ENCODE assay signal across 14 cellular contexts in genomic region chr1:225842788-225843425, GRCh38. TPM values are rescaled to one million over a fixed set of nuclear protein-coding genes. Genes with fewer than 3 reads are reported as not detected.
A peak's percentile ranks its signal among the peaks of the same experiment; 100 is the strongest.
DNase-seq lines count a peak whose midpoint lies in the region; ATAC-seq and TF ChIP-seq lines count a peak whose summit lies in the region.
"Had no signal": no experiment of that assay in that cellular context is flagged by ENCODE, and none has a peak within 500 bp of the region (broad histone marks: within the 10 kb centered on the region; RNA-seq: fewer than 3 reads in every experiment).

No MANE protein-coding gene starts in this region.

- peak overlapping the region; percentile 36 for H3K27ac Mint-ChIP-seq in Caco-2 (ENCODE audit: unreplicated experiment)
- peak overlapping the region; percentile 35 for H3K27ac Mint-ChIP-seq in central memory CD8-positive, alpha-beta T cell (ENCODE audit: low read depth)
- H3K27ac Mint-ChIP-seq in naive thymus-derived CD8-positive, alpha-beta T cell = peak overlapping the region; percentile 57 to 95 (median 82)

- no peaks in the 10 kb centered on the region for H3K27me3 Mint-ChIP-seq in Caco-2 (ENCODE audit: insufficient read depth, unreplicated experiment)
- no peaks in the 10 kb centered on the region for H3K27me3 Mint-ChIP-seq in central memory CD8-positive, alpha-beta T cell
- H3K27me3 Mint-ChIP-seq in naive thymus-derived CD8-positive, alpha-beta T cell = no peaks in the 10 kb centered on the region
- H3K27me3 Mint-ChIP-seq: dendritic cell treated with granulocyte-macrophage colony-stimulating factor and Interleukin-4, amounts not matched to agents 40 ng/mL and 50 ng/mL, for 4 days had no signal

- H3K9me3 Mint-ChIP-seq in Caco-2 (ENCODE audit: unreplicated experiment) = no peaks in the 10 kb centered on the region
- H3K9me3 Mint-ChIP-seq in central memory CD8-positive, alpha-beta T cell = no peaks in the 10 kb centered on the region
- no peaks in the 10 kb centered on the region for H3K9me3 Mint-ChIP-seq in naive thymus-derived CD8-positive, alpha-beta T cell
- H3K9me3 Mint-ChIP-seq: dendritic cell treated with granulocyte-macrophage colony-stimulating factor and Interleukin-4, amounts not matched to agents 40 ng/mL and 50 ng/mL, for 4 days had no signal

- peaks cover 2% of the 10 kb centered on the region; the same call in 1 of the 2 replicates for H3K36me3 ChIP-seq in Caco-2 (ENCODE audit: control insufficient read depth, insufficient read depth, low read length)

- no peaks in the 10 kb centered on the region for H3K4me1 Mint-ChIP-seq in Caco-2 (ENCODE audit: low read depth, unreplicated experiment)
- H3K4me1 Mint-ChIP-seq in central memory CD8-positive, alpha-beta T cell = peaks cover 29% of the 10 kb centered on the region
- H3K4me1 Mint-ChIP-seq in naive thymus-derived CD8-positive, alpha-beta T cell = peaks cover 28 to 76% (median 56%) of the 10 kb centered on the region in 4 donors

- no peak overlapping the region for H3K4me3 Mint-ChIP-seq in Caco-2 (ENCODE audit: unreplicated experiment)
- no peak overlapping the region for H3K4me3 Mint-ChIP-seq in central memory CD8-positive, alpha-beta T cell
- H3K4me3 Mint-ChIP-seq in naive thymus-derived CD8-positive, alpha-beta T cell = no peak overlapping the region
- H3K4me3 Mint-ChIP-seq: dendritic cell treated with granulocyte-macrophage colony-stimulating factor and Interleukin-4, amounts not matched to agents 40 ng/mL and 50 ng/mL, for 4 days had no signal

- no peak for TF ChIP-seq CTCF in Caco-2 (IDR thresholded peaks at IDR 0.05; ENCODE audit: insufficient read depth in 1 of 2, low read depth in 1 of 2, low read length in 1 of 2, severe bottlenecking in 1 of 2, unreplicated experiment in 1 of 2)

- H3K4me3 ChIP-seq in Caco-2 (ENCODE audit: low read depth, low read length) = no peak overlapping the region
- H3K4me3 ChIP-seq: hepatocyte, Peyer's patch had no signal

- no peaks in the 10 kb centered on the region for H3K27me3 ChIP-seq in Caco-2 (replicated peaks; ENCODE audit: control insufficient read depth, insufficient read depth, low read length)
- H3K27me3 ChIP-seq: hepatocyte, Peyer's patch had no signal

- POLR2A ChIA-PET in Caco-2 (lab: Charles Lee) = no interaction called here
- POLR2A ChIA-PET in naive thymus-derived CD8-positive, alpha-beta T cell (lab: Charles Lee) = interaction anchor here (1.5 to 6.5 kb wide), 4 partner anchors 11 to 69 kb away, joined by 5 to 28 read pairs (median 6); partner anchors contain the start of genes SRP9 and TMEM63A

- CTCF ChIA-PET in Caco-2 (lab: Charles Lee) = interaction anchor here (0.7 kb wide), 1 partner anchor 65 kb away, joined by 3 read pairs; the partner anchor contains the start of gene SRP9

- ATAC-seq in central memory CD8-positive, alpha-beta T cell (replicated peaks; ENCODE audit: extremely low read depth, poor library complexity, severe bottlenecking) = no peak
- no peak for ATAC-seq in naive thymus-derived CD8-positive, alpha-beta T cell
- ATAC-seq in activated CD4-positive, CD25-positive, alpha-beta regulatory T cell treated with anti-CD3 and anti-CD28 coated beads, Interleukin-2, amount 50 U/mL, for 24 hours = no peak
- ATAC-seq in HG03159 (IDR thresholded peaks at IDR 0.05; ENCODE audit: unreplicated experiment) = no peak

- BruUV-seq in Caco-2 (replicated peaks; lab: Mats Ljungman, UMichigan) = no TSS peak

- intact Hi-C loops in Caco-2 (cut with micrococcal nuclease; ENCODE audit: unreplicated experiment) = loop anchor here (10.0 kb wide), 1 partner anchor 288 kb away; no protein-coding TSS in a partner anchor

- DNase-seq in Caco-2 (no peak), HT-29 (ENCODE audit: low spot score) (peak; percentile 20), amniotic stem cell (lab: John Stamatoyannopoulos, UW) (no peak)
- no peak for DNase-seq in central memory CD8-positive, alpha-beta T cell (ENCODE audit: low spot score in 2 of 2)
- peak in 1 of 10 donors; percentile 27 for DNase-seq in naive thymus-derived CD8-positive, alpha-beta T cell
- DNase-seq: activated CD8-positive, alpha-beta memory T cell treated with anti-CD3 and anti-CD28 coated beads, Interleukin-2, amount 50 U/mL, for 48 hours; C1 segment of cervical spinal cord; NCI-H187 treated with DMSO at 0.1 percent for 48 hours; NCI-H526 treated with DMSO at 0.1 percent for 48 hours; Peyer's patch had no signal

- peaks cover 72% of the 10 kb centered on the region for H3K36me3 Mint-ChIP-seq in Caco-2 (ENCODE audit: insufficient read depth, unreplicated experiment)
- peaks cover 15% of the 10 kb centered on the region for H3K36me3 Mint-ChIP-seq in central memory CD8-positive, alpha-beta T cell (ENCODE audit: insufficient read depth)
- peaks cover 0 to 24% (median 0%) of the 10 kb centered on the region in 3 donors for H3K36me3 Mint-ChIP-seq in naive thymus-derived CD8-positive, alpha-beta T cell

- H3K9me3 ChIP-seq in Caco-2 = no peaks in the 10 kb centered on the region
- H3K9me3 ChIP-seq: Peyer's patch had no signal

- H3K4me1 ChIP-seq in Caco-2 = no peaks in the 10 kb centered on the region

RNA-seq across cellular contexts. Expression of gene EPHX1, which starts 33.0 kb away (rescaled TPM):
- total RNA-seq in Caco-2 (2022) = 73.7 and 88.5 TPM in 2 replicates
- 54.2 and 64.2 TPM in 2 replicates for total RNA-seq in HT-29 (2014; rRNA removed; shearing (Covaris generic))
- 1 to 10 TPM; 5.4 to 5.9 TPM for total RNA-seq in naive thymus-derived CD8-positive, alpha-beta T cell
- polyA plus RNA-seq in naive thymus-derived CD8-positive, alpha-beta T cell = 1 to 10 TPM; 1.6 to 2.8 (median 2.0) TPM

RNA-seq across cellular contexts. Expression of gene TMEM63A, which starts 39.3 kb away (rescaled TPM):
- 93.9 and 116 TPM in 2 replicates for total RNA-seq in Caco-2 (2022)
- total RNA-seq in HT-29 (2014; rRNA removed; shearing (Covaris generic)) = 88.9 and 98.3 TPM in 2 replicates
- total RNA-seq in naive thymus-derived CD8-positive, alpha-beta T cell = 100 to 1,000 TPM; 427 to 436 TPM
- 10 to 100 TPM; 34.4 to 53.5 (median 45.1) TPM for polyA plus RNA-seq in naive thymus-derived CD8-positive, alpha-beta T cell

RNA-seq across cellular contexts. Expression of gene LEFTY1, which starts 46.0 kb away (rescaled TPM):
- not detected in 2 replicates for total RNA-seq in Caco-2 (2022)
- 0.05 and 0.13 TPM in 2 replicates for total RNA-seq in HT-29 (2014; rRNA removed; shearing (Covaris generic))
- total RNA-seq in naive thymus-derived CD8-positive, alpha-beta T cell = not detected
- polyA plus RNA-seq in naive thymus-derived CD8-positive, alpha-beta T cell = under 1 TPM in 1 of 3 donors, not detected in 2; 0.22 TPM
